In the genomic region with DNA sequence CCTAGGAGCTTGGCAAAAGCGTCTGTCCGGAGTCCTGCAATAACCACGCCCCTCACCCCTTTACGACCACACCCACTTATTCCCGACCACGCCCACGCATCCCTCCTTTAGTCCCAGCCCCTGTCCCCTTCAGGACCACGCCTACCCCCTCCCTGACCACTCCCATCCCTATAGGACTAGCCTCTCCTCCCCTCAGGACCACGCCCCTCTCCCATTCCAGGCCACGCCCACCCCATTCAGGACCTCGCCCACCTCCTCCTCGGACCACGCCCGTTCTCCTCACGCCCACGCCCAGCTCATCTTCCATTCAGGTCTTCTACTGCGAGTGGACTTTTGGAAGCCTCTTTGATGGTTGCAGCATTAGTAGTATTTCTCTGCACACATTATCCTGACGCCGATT, we compare ENCODE assay signal across 1 cellular context.
TF ChIP-seq lines count a peak whose summit lies in the region.

No MANE protein-coding gene starts in this region.

TF ChIP-seq in GM23338, 12 proteins besides CTCF, POLR2A, EP300 and RAD21 (continued from another document):
- TF ChIP-seq, protein P1, sequence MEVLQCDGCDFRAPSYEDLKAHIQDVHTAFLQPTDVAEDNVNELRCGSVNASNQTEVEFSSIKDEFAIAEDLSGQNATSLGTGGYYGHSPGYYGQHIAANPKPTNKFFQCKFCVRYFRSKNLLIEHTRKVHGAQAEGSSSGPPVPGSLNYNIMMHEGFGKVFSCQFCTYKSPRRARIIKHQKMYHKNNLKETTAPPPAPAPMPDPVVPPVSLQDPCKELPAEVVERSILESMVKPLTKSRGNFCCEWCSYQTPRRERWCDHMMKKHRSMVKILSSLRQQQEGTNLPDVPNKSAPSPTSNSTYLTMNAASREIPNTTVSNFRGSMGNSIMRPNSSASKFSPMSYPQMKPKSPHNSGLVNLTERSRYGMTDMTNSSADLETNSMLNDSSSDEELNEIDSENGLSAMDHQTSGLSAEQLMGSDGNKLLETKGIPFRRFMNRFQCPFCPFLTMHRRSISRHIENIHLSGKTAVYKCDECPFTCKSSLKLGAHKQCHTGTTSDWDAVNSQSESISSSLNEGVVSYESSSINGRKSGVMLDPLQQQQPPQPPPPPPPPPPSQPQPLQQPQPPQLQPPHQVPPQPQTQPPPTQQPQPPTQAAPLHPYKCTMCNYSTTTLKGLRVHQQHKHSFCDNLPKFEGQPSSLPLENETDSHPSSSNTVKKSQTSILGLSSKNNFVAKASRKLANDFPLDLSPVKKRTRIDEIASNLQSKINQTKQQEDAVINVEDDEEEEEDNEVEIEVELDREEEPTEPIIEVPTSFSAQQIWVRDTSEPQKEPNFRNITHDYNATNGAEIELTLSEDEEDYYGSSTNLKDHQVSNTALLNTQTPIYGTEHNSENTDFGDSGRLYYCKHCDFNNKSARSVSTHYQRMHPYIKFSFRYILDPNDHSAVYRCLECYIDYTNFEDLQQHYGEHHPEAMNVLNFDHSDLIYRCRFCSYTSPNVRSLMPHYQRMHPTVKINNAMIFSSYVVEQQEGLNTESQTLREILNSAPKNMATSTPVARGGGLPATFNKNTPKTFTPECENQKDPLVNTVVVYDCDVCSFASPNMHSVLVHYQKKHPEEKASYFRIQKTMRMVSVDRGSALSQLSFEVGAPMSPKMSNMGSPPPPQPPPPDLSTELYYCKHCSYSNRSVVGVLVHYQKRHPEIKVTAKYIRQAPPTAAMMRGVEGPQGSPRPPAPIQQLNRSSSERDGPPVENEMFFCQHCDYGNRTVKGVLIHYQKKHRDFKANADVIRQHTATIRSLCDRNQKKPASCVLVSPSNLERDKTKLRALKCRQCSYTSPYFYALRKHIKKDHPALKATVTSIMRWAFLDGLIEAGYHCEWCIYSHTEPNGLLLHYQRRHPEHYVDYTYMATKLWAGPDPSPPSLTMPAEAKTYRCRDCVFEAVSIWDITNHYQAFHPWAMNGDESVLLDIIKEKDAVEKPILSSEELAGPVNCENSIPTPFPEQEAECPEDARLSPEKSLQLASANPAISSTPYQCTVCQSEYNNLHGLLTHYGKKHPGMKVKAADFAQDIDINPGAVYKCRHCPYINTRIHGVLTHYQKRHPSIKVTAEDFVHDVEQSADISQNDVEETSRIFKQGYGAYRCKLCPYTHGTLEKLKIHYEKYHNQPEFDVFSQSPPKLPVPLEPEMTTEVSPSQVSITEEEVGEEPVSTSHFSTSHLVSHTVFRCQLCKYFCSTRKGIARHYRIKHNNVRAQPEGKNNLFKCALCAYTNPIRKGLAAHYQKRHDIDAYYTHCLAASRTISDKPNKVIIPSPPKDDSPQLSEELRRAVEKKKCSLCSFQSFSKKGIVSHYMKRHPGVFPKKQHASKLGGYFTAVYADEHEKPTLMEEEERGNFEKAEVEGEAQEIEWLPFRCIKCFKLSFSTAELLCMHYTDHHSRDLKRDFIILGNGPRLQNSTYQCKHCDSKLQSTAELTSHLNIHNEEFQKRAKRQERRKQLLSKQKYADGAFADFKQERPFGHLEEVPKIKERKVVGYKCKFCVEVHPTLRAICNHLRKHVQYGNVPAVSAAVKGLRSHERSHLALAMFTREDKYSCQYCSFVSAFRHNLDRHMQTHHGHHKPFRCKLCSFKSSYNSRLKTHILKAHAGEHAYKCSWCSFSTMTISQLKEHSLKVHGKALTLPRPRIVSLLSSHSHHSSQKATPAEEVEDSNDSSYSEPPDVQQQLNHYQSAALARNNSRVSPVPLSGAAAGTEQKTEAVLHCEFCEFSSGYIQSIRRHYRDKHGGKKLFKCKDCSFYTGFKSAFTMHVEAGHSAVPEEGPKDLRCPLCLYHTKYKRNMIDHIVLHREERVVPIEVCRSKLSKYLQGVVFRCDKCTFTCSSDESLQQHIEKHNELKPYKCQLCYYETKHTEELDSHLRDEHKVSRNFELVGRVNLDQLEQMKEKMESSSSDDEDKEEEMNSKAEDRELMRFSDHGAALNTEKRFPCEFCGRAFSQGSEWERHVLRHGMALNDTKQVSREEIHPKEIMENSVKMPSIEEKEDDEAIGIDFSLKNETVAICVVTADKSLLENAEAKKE (CRISPR knock-in tag; IDR thresholded peaks at IDR 0.05), result no peak
- TF ChIP-seq ZNF114 (CRISPR knock-in tag; IDR thresholded peaks at IDR 0.05) (no peak), EZH2phosphoT487 (IDR thresholded peaks at IDR 0.05; ENCODE audit: unreplicated experiment) (no peak), POLR2AphosphoS5 (IDR thresholded peaks at IDR 0.05; ENCODE audit: low read depth) (no peak), EZH2 (IDR thresholded peaks at IDR 0.05; ENCODE audit: low read depth, unreplicated experiment) (no peak), JUNB (IDR thresholded peaks at IDR 0.05; ENCODE audit: unreplicated experiment) (no peak), STAT1 (IDR thresholded peaks at IDR 0.05; ENCODE audit: unreplicated experiment) (no peak), NANOG (IDR thresholded peaks at IDR 0.05; ENCODE audit: borderline replicate concordance) (no peak)
- TF ChIP-seq, protein P2, sequence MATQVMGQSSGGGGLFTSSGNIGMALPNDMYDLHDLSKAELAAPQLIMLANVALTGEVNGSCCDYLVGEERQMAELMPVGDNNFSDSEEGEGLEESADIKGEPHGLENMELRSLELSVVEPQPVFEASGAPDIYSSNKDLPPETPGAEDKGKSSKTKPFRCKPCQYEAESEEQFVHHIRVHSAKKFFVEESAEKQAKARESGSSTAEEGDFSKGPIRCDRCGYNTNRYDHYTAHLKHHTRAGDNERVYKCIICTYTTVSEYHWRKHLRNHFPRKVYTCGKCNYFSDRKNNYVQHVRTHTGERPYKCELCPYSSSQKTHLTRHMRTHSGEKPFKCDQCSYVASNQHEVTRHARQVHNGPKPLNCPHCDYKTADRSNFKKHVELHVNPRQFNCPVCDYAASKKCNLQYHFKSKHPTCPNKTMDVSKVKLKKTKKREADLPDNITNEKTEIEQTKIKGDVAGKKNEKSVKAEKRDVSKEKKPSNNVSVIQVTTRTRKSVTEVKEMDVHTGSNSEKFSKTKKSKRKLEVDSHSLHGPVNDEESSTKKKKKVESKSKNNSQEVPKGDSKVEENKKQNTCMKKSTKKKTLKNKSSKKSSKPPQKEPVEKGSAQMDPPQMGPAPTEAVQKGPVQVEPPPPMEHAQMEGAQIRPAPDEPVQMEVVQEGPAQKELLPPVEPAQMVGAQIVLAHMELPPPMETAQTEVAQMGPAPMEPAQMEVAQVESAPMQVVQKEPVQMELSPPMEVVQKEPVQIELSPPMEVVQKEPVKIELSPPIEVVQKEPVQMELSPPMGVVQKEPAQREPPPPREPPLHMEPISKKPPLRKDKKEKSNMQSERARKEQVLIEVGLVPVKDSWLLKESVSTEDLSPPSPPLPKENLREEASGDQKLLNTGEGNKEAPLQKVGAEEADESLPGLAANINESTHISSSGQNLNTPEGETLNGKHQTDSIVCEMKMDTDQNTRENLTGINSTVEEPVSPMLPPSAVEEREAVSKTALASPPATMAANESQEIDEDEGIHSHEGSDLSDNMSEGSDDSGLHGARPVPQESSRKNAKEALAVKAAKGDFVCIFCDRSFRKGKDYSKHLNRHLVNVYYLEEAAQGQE (IDR thresholded peaks at IDR 0.05; ENCODE audit: unreplicated experiment), result no peak
